In the genomic region with DNA sequence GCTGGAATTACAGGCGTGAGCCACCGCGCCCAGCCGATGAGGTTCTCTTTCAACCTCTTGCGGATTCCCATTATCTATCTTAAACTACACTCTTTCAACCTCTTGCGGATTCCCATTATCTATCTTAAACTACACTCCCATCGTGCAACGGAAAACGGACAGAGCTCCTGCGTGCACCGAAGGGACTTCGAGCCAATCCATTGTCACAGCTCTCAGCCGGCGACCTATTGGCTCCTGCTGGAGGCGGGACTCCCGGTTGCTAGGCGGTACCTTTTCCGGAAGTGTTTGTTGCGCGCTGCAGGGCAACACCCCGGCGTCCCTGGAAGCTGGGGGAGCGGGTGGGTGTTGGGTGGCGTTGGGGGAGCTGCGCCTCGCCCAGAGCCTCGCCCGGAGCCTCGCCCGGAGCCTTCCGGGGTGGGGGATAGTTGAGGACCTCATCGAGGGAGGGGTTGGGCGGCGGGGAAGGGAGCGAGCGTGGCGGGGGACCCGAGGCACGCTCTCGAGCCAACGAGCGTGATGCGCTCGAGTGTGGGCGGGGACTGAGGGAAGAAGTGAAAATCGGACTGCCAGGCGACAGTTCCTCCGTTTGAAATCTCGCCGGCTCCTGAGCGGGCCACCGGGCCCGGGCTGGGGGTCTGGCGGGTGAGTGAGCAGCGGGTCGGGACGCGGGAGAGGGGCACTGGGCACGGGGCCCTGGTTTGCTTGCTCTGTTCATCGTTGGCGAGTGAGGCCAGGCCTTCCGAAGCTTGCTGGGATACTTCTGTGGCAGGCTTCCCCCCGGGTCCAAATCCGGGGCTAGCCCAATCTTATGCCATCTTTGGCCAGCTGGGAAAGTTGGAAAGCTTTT, we compare ENCODE assay signal across 1 cellular context.
TF ChIP-seq lines count a peak whose summit lies in the region.

CEP164 (plus strand) TSS at position 288 of the 847 bp plus-strand sequence. CDS start 10,733 bp downstream, outside the sequence.

TF ChIP-seq in HepG2, 621 proteins besides CTCF, POLR2A, EP300 and RAD21 (continued from another document and continues in another):
- TF ChIP-seq, protein P1, sequence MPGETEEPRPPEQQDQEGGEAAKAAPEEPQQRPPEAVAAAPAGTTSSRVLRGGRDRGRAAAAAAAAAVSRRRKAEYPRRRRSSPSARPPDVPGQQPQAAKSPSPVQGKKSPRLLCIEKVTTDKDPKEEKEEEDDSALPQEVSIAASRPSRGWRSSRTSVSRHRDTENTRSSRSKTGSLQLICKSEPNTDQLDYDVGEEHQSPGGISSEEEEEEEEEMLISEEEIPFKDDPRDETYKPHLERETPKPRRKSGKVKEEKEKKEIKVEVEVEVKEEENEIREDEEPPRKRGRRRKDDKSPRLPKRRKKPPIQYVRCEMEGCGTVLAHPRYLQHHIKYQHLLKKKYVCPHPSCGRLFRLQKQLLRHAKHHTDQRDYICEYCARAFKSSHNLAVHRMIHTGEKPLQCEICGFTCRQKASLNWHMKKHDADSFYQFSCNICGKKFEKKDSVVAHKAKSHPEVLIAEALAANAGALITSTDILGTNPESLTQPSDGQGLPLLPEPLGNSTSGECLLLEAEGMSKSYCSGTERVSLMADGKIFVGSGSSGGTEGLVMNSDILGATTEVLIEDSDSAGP (CRISPR knock-in tag; IDR thresholded peaks at IDR 0.05; ENCODE audit: borderline replicate concordance): peak; percentile 64; the same call in 1 of the 2 replicates
- TF ChIP-seq, protein P2, sequence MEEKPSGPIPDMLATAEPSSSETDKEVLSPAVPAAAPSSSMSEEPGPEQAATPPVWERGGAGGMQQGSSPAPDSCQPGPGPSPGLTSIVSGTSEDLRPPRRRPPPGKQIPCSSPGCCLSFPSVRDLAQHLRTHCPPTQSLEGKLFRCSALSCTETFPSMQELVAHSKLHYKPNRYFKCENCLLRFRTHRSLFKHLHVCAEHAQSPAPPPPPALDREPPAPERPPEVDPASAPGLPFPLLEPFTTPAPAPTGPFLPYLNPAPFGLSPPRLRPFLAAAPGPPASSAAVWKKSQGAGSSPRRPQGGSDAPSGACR (CRISPR knock-in tag; IDR thresholded peaks at IDR 0.05): peak; percentile 21; the same call in 1 of the 2 replicates
- no peak for TF ChIP-seq HOXA5 (CRISPR knock-in tag; IDR thresholded peaks at IDR 0.05)
- 0 out of 2 replicates have a peak, but pooled peaks have one; percentile 36 for TF ChIP-seq KMT2A (CRISPR knock-in tag; IDR thresholded peaks at IDR 0.05)
- TF ChIP-seq, protein P3, sequence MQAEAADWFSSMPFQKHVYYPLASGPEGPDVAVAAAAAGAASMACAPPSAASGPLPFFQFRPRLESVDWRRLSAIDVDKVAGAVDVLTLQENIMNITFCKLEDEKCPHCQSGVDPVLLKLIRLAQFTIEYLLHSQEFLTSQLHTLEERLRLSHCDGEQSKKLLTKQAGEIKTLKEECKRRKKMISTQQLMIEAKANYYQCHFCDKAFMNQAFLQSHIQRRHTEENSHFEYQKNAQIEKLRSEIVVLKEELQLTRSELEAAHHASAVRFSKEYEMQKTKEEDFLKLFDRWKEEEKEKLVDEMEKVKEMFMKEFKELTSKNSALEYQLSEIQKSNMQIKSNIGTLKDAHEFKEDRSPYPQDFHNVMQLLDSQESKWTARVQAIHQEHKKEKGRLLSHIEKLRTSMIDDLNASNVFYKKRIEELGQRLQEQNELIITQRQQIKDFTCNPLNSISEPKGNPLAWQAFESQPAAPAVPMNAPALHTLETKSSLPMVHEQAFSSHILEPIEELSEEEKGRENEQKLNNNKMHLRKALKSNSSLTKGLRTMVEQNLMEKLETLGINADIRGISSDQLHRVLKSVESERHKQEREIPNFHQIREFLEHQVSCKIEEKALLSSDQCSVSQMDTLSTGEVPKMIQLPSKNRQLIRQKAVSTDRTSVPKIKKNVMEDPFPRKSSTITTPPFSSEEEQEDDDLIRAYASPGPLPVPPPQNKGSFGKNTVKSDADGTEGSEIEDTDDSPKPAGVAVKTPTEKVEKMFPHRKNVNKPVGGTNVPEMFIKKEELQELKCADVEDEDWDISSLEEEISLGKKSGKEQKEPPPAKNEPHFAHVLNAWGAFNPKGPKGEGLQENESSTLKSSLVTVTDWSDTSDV (CRISPR knock-in tag; IDR thresholded peaks at IDR 0.05): no peak
- TF ChIP-seq, protein P4, sequence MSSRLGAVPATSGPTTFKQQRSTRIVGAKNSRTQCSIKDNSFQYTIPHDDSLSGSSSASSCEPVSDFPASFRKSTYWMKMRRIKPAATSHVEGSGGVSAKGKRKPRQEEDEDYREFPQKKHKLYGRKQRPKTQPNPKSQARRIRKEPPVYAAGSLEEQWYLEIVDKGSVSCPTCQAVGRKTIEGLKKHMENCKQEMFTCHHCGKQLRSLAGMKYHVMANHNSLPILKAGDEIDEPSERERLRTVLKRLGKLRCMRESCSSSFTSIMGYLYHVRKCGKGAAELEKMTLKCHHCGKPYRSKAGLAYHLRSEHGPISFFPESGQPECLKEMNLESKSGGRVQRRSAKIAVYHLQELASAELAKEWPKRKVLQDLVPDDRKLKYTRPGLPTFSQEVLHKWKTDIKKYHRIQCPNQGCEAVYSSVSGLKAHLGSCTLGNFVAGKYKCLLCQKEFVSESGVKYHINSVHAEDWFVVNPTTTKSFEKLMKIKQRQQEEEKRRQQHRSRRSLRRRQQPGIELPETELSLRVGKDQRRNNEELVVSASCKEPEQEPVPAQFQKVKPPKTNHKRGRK (CRISPR knock-in tag; IDR thresholded peaks at IDR 0.05): no peak
- TF ChIP-seq, protein P5, sequence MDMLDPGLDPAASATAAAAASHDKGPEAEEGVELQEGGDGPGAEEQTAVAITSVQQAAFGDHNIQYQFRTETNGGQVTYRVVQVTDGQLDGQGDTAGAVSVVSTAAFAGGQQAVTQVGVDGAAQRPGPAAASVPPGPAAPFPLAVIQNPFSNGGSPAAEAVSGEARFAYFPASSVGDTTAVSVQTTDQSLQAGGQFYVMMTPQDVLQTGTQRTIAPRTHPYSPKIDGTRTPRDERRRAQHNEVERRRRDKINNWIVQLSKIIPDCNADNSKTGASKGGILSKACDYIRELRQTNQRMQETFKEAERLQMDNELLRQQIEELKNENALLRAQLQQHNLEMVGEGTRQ (IDR thresholded peaks at IDR 0.05; ENCODE audit: low read depth, low read length): no peak
- TF ChIP-seq, protein P5 (CRISPR knock-in tag; IDR thresholded peaks at IDR 0.05; ENCODE audit: borderline replicate concordance): no peak
- TF ChIP-seq U2AF2 (IDR thresholded peaks at IDR 0.05; ENCODE audit: low read depth, low read length): no peak
- peak; percentile 27; the same call in 1 of the 2 replicates for TF ChIP-seq NAIF1 (CRISPR knock-in tag; IDR thresholded peaks at IDR 0.05; ENCODE audit: borderline replicate concordance)
- TF ChIP-seq ZNF784 (CRISPR knock-in tag; IDR thresholded peaks at IDR 0.05; ENCODE audit: borderline replicate concordance): peak; percentile 71; the same call in 1 of the 2 replicates
- TF ChIP-seq ZNF660 (CRISPR knock-in tag; IDR thresholded peaks at IDR 0.05; ENCODE audit: borderline replicate concordance, low read depth): no peak
- no peak for TF ChIP-seq HNRNPL (IDR thresholded peaks at IDR 0.05; ENCODE audit: low read depth, low read length)
- TF ChIP-seq CEBPG (CRISPR knock-in tag; IDR thresholded peaks at IDR 0.05): no peak
- no peak for TF ChIP-seq NONO (IDR thresholded peaks at IDR 0.05)
- peak; percentile 81 for TF ChIP-seq NONO (CRISPR knock-in tag; conservative IDR thresholded peaks at IDR 0.05)
- TF ChIP-seq NFYB (CRISPR knock-in tag; IDR thresholded peaks at IDR 0.05): peak; percentile 99
- TF ChIP-seq SMAD1 (CRISPR knock-in tag; IDR thresholded peaks at IDR 0.05; ENCODE audit: borderline replicate concordance, low read depth): no peak; the same call in 1 of the 2 replicates
- TF ChIP-seq, protein P6, sequence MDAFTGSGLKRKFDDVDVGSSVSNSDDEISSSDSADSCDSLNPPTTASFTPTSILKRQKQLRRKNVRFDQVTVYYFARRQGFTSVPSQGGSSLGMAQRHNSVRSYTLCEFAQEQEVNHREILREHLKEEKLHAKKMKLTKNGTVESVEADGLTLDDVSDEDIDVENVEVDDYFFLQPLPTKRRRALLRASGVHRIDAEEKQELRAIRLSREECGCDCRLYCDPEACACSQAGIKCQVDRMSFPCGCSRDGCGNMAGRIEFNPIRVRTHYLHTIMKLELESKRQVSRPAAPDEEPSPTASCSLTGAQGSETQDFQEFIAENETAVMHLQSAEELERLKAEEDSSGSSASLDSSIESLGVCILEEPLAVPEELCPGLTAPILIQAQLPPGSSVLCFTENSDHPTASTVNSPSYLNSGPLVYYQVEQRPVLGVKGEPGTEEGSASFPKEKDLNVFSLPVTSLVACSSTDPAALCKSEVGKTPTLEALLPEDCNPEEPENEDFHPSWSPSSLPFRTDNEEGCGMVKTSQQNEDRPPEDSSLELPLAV (CRISPR knock-in tag; conservative IDR thresholded peaks at IDR 0.05; ENCODE audit: low read depth): no peak
- no peak for TF ChIP-seq KDM6A (CRISPR knock-in tag; IDR thresholded peaks at IDR 0.05; ENCODE audit: low read depth)
- no peak for TF ChIP-seq TBP (CRISPR knock-in tag; IDR thresholded peaks at IDR 0.05)
- 0 out of 2 replicates have a peak, but pooled peaks have one; percentile 55 for TF ChIP-seq ZNF430 (CRISPR knock-in tag; IDR thresholded peaks at IDR 0.05)
- peak; percentile 36; the same call in 1 of the 2 replicates for TF ChIP-seq TFDP2 (CRISPR knock-in tag; IDR thresholded peaks at IDR 0.05)
- no peak for TF ChIP-seq ZBTB21 (CRISPR knock-in tag; IDR thresholded peaks at IDR 0.05)
- TF ChIP-seq ZFP90 (CRISPR knock-in tag; IDR thresholded peaks at IDR 0.05; ENCODE audit: borderline replicate concordance): 0 out of 2 replicates have a peak, but pooled peaks have one; percentile 31
- no peak for TF ChIP-seq MBD4 (IDR thresholded peaks at IDR 0.05; ENCODE audit: borderline replicate concordance, low read length)
- TF ChIP-seq ZFP62 (CRISPR knock-in tag; IDR thresholded peaks at IDR 0.05): no peak
- TF ChIP-seq ZNF570 (CRISPR knock-in tag; IDR thresholded peaks at IDR 0.05; ENCODE audit: borderline replicate concordance): no peak
- no peak for TF ChIP-seq ZNF740 (CRISPR knock-in tag; IDR thresholded peaks at IDR 0.05)
- TF ChIP-seq, protein P7, sequence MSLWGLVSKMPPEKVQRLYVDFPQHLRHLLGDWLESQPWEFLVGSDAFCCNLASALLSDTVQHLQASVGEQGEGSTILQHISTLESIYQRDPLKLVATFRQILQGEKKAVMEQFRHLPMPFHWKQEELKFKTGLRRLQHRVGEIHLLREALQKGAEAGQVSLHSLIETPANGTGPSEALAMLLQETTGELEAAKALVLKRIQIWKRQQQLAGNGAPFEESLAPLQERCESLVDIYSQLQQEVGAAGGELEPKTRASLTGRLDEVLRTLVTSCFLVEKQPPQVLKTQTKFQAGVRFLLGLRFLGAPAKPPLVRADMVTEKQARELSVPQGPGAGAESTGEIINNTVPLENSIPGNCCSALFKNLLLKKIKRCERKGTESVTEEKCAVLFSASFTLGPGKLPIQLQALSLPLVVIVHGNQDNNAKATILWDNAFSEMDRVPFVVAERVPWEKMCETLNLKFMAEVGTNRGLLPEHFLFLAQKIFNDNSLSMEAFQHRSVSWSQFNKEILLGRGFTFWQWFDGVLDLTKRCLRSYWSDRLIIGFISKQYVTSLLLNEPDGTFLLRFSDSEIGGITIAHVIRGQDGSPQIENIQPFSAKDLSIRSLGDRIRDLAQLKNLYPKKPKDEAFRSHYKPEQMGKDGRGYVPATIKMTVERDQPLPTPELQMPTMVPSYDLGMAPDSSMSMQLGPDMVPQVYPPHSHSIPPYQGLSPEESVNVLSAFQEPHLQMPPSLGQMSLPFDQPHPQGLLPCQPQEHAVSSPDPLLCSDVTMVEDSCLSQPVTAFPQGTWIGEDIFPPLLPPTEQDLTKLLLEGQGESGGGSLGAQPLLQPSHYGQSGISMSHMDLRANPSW (CRISPR knock-in tag; IDR thresholded peaks at IDR 0.05; ENCODE audit: borderline replicate concordance): 0 out of 2 replicates have a peak, but pooled peaks have one; percentile 58
- TF ChIP-seq ETV6 (CRISPR knock-in tag; conservative IDR thresholded peaks at IDR 0.05): no peak
- TF ChIP-seq, protein P8, sequence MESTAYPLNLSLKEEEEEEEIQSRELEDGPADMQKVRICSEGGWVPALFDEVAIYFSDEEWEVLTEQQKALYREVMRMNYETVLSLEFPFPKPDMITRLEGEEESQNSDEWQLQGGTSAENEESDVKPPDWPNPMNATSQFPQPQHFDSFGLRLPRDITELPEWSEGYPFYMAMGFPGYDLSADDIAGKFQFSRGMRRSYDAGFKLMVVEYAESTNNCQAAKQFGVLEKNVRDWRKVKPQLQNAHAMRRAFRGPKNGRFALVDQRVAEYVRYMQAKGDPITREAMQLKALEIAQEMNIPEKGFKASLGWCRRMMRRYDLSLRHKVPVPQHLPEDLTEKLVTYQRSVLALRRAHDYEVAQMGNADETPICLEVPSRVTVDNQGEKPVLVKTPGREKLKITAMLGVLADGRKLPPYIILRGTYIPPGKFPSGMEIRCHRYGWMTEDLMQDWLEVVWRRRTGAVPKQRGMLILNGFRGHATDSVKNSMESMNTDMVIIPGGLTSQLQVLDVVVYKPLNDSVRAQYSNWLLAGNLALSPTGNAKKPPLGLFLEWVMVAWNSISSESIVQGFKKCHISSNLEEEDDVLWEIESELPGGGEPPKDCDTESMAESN (CRISPR knock-in tag; conservative IDR thresholded peaks at IDR 0.05): peak; percentile 48; the same call in 1 of the 2 replicates
- 0 out of 2 replicates have a peak, but pooled peaks have one; percentile 24 for TF ChIP-seq ZNF782 (CRISPR knock-in tag; IDR thresholded peaks at IDR 0.05; ENCODE audit: borderline replicate concordance)
- no peak; the same call in 1 of the 2 replicates for TF ChIP-seq ZMAT3 (CRISPR knock-in tag; conservative IDR thresholded peaks at IDR 0.05)
- peak; percentile 60; the same call in 1 of the 2 replicates for TF ChIP-seq MYC (CRISPR knock-in tag; IDR thresholded peaks at IDR 0.05; ENCODE audit: borderline replicate concordance)
- TF ChIP-seq MTA1 (CRISPR knock-in tag; IDR thresholded peaks at IDR 0.05; ENCODE audit: borderline replicate concordance): no peak
